ENCODE assay signal across 8 cellular contexts in genomic region chr15:31280037-31280830, GRCh38.
DNase-seq lines count a peak whose midpoint lies in the region; ATAC-seq and TF ChIP-seq lines count a peak whose summit lies in the region.

No MANE protein-coding gene starts in this region.

- H3K4me1 Mint-ChIP-seq in nephron = peaks cover 37% of the 10 kb centered on the region

- H3K27me3 ChIP-seq in brain microvascular endothelial cell (replicated peaks) = no peaks in the 10 kb centered on the region

- TF ChIP-seq CTCF in nephron (IDR thresholded peaks at IDR 0.05; ENCODE audit: unreplicated experiment in 3 of 3) (no peak), brain microvascular endothelial cell (IDR thresholded peaks at IDR 0.05; ENCODE audit: low read depth, low read length, missing control alignments) (no peak)

- H3K27ac Mint-ChIP-seq in nephron = peak overlapping the region; percentile 47 to 77 (median 47)

- no peaks in the 10 kb centered on the region for H3K9me3 Mint-ChIP-seq in nephron

- in situ Hi-C loops in brain microvascular endothelial cell (cut with HindIII; ENCODE audit: low pct_ligation_motif_present, low sequenced_read_pairs) = no loop called here

- no peaks in the 10 kb centered on the region for H3K36me3 Mint-ChIP-seq in nephron (ENCODE audit: low read depth)

- H3K27ac ChIP-seq in cingulate gyrus (ENCODE audit: low read depth, low read length) (peak overlapping the region; percentile 97), brain microvascular endothelial cell (no peak overlapping the region)

- ATAC-seq in GM21737 (IDR thresholded peaks at IDR 0.05; ENCODE audit: unreplicated experiment) (no peak), HG03159 (IDR thresholded peaks at IDR 0.05; ENCODE audit: unreplicated experiment) (no peak)

- H3K4me3 Mint-ChIP-seq in nephron = peak overlapping the region in 1 of 3 experiments; percentile 1

- H3K27me3 Mint-ChIP-seq in nephron (ENCODE audit: low read depth) = peaks cover 9% of the 10 kb centered on the region

- no peak overlapping the region for H3K4me3 ChIP-seq in brain microvascular endothelial cell (ENCODE audit: low read depth, low read length)

- H3K36me3 ChIP-seq in brain microvascular endothelial cell (replicated peaks) = no peaks in the 10 kb centered on the region

- DNase-seq in COLO668 (lab: John Stamatoyannopoulos, UW; ENCODE audit: unreplicated experiment) = peak; percentile 89
- peak; percentile 96 for DNase-seq in NCI-H2081 treated with DMSO at 0.1 percent for 48 hours (lab: John Stamatoyannopoulos, UW)
- DNase-seq in stimulated activated naive CD4-positive, alpha-beta T cell (lab: John Stamatoyannopoulos, UW) = no peak
- no peak for DNase-seq in brain microvascular endothelial cell

Comparison
In these comparisons a context has a peak if more than half of its experiments do, and no peak if none do; other contexts are left out.
1. DNase-seq: peak in COLO668 (single experiment) and NCI-H2081 treated with DMSO at 0.1 percent for 48 hours (single experiment); none in stimulated activated naive CD4-positive, alpha-beta T cell (0 of 6) and brain microvascular endothelial cell (single experiment).